In the genomic region with DNA sequence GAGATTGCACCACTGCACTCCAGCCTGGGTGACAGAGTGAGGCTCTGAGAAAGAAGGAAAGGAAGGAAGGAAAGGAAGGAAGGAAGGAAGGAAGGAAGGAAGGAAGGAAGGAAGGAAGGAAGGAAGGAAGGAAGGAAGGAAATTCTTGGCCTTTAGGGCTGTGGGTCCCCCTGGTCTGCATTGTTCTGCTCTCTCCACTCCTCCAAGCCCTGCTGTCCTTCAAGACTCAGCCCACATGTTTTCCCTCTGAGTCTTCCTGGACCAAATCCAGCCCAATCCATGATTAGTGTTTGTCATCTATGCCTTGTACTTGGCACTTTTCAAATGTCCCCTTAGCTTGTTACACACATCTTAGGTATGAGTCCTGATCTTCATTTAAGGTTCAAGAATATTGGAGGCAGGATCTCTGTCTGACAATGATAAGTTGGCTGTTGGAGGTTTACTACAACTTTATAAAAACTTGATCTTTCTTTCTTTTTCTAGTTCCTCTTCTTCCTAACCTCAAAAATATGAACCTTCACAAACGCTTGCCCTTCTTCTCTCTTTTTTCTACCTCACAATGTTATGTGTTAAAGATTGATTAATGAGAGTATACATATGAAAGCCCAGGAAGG, we compare ENCODE assay signal across 10 cellular contexts. TPM values are rescaled to one million over a fixed set of nuclear protein-coding genes. Genes with fewer than 3 reads are reported as not detected.
A peak's percentile ranks its signal among the peaks of the same experiment; 100 is the strongest.
DNase-seq lines count a peak whose midpoint lies in the region; ATAC-seq and TF ChIP-seq lines count a peak whose summit lies in the region.
"Had no signal": no experiment of that assay in that cellular context is flagged by ENCODE, and none has a peak within 500 bp of the region (broad histone marks: within the 10 kb centered on the region; RNA-seq: fewer than 3 reads in every experiment).

No MANE protein-coding gene starts in this region.

- no peak overlapping the region for H3K27ac ChIP-seq in fibroblast of lung (ENCODE audit: insufficient read depth, low read length)

- peaks cover 4% of the 10 kb centered on the region for H3K4me1 ChIP-seq in fibroblast of lung (ENCODE audit: control insufficient read depth, extremely low read depth, insufficient read depth, low read length)

- ATAC-seq in GM18498 (IDR thresholded peaks at IDR 0.05; ENCODE audit: unreplicated experiment): peak; percentile 17
- ATAC-seq in GM21723 (IDR thresholded peaks at IDR 0.05; ENCODE audit: unreplicated experiment): peak; percentile 50
- no peak for ATAC-seq in GM21576 (IDR thresholded peaks at IDR 0.05; ENCODE audit: unreplicated experiment)

- H3K27ac Mint-ChIP-seq in progenitor cell of endocrine pancreas: no peak overlapping the region
- H3K27ac Mint-ChIP-seq: memory B cell had no signal

- no peak overlapping the region for H3K4me3 ChIP-seq in fibroblast of lung (replicated peaks in 1 of 4; ENCODE audit: control extremely low read depth in 1 of 4, insufficient read depth in 1 of 4, low read depth in 3 of 4, low read length in 4 of 4)

- H3K4me2 ChIP-seq in fibroblast of lung (ENCODE audit: extremely low read depth, insufficient read depth, low read length): no peak overlapping the region

- peaks cover 3% of the 10 kb centered on the region for H3K27me3 Mint-ChIP-seq in progenitor cell of endocrine pancreas

- no peak overlapping the region for H3K9ac ChIP-seq in fibroblast of lung (ENCODE audit: insufficient read depth, low read length)

- TF ChIP-seq CTCF in fibroblast of lung (conservative IDR thresholded peaks at IDR 0.05 in 1 of 2, IDR thresholded peaks at IDR 0.05 in 1 of 2; ENCODE audit: low read depth in 1 of 2, low read length in 2 of 2) (no peak), progenitor cell of endocrine pancreas (IDR thresholded peaks at IDR 0.05; ENCODE audit: unreplicated experiment) (no peak)

- no peak overlapping the region for H2AFZ ChIP-seq in fibroblast of lung (ENCODE audit: low read length)

- peak; percentile 75 for DNase-seq in LHCN-M2 (ENCODE audit: low read depth)
- DNase-seq in fibroblast of lung (ENCODE audit: low read depth in 2 of 2): peak; percentile 56 to 76
- no peak for DNase-seq in NCI-H1694 treated with DMSO at 0.1 percent for 48 hours (lab: John Stamatoyannopoulos, UW)
- no peak for DNase-seq in NCI-H1092 (lab: John Stamatoyannopoulos, UW)
- no peak for DNase-seq in progenitor cell of endocrine pancreas (ENCODE audit: low spot score, unreplicated experiment)

- peaks cover 3% of the 10 kb centered on the region for H3K4me1 Mint-ChIP-seq in progenitor cell of endocrine pancreas (ENCODE audit: low read depth)

- no peaks in the 10 kb centered on the region for H3K36me3 Mint-ChIP-seq in progenitor cell of endocrine pancreas (ENCODE audit: insufficient read depth)
- H3K36me3 Mint-ChIP-seq: memory B cell had no signal

- no peaks in the 10 kb centered on the region for H3K9me3 Mint-ChIP-seq in progenitor cell of endocrine pancreas (ENCODE audit: low read depth)
- H3K9me3 Mint-ChIP-seq: central memory CD8-positive, alpha-beta T cell; memory B cell had no signal

- H3K79me2 ChIP-seq in fibroblast of lung (ENCODE audit: control insufficient read depth, insufficient read depth, low read length): no peaks in the 10 kb centered on the region

- H3K36me3 ChIP-seq in fibroblast of lung (ENCODE audit: control insufficient read depth, insufficient read depth, low read length): no peaks in the 10 kb centered on the region

- H3K27me3 ChIP-seq in fibroblast of lung (ENCODE audit: control insufficient read depth, insufficient read depth, low read length): no peaks in the 10 kb centered on the region

- no peaks in the 10 kb centered on the region for H3K9me3 ChIP-seq in fibroblast of lung (ENCODE audit: control insufficient read depth, insufficient read depth, low read depth, low read length)

- no peaks in the 10 kb centered on the region for H4K20me1 ChIP-seq in fibroblast of lung (ENCODE audit: control insufficient read depth, extremely low read depth, insufficient read depth, low read length)

- no peak overlapping the region for H3K4me3 Mint-ChIP-seq in progenitor cell of endocrine pancreas (ENCODE audit: low read depth)
- H3K4me3 Mint-ChIP-seq: central memory CD8-positive, alpha-beta T cell; memory B cell had no signal

RNA-seq across cellular contexts. Expression of gene INTS6, which starts 48.9 kb away (rescaled TPM):
- total RNA-seq in LHCN-M2 (2014; rRNA removed) (37.1 and 38.7 TPM in 2 replicates), fibroblast of lung (51.6 and 66.7 TPM in 2 replicates), progenitor cell of endocrine pancreas (41.4 and 48.8 TPM in 2 replicates)
- polyA plus RNA-seq in LHCN-M2 (2012): 10.7 TPM
- 23.5 and 29.3 TPM in 2 replicates for polyA plus RNA-seq in fibroblast of lung
- 17.0 and 21.3 TPM in 2 replicates for polyA plus RNA-seq in fibroblast of lung (2012)
- polyA minus RNA-seq in fibroblast of lung (ENCODE audit: low replicate concordance): 13.0 and 22.4 TPM in 2 replicates

Comparison
In these comparisons a context has a peak if more than half of its experiments do, and no peak if none do; other contexts are left out.
1. DNase-seq: peak in LHCN-M2 (single experiment) and fibroblast of lung (2 of 2); none in NCI-H1694 treated with DMSO at 0.1 percent for 48 hours (single experiment), NCI-H1092 (single experiment) and progenitor cell of endocrine pancreas (single experiment).